22 cellular contexts compared by ENCODE assay signal in the genomic region with DNA sequence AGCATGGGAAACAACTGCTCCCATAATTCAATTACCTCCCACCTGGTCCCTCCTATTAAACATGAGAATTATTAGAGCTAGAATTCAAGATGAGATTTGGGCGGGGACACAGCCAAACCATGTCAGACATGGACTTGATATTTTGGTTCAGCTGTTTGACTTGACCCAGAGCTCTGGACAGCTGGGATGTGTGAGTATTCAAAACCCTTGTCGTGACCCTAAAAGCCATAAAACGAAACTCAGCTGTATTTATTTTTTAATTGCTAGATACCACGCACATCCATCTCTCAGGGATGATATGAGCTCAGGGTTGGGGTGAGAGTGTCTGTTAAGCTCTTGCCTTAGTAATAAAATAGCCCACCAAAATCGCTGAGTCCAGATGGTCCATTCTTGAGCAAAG.
"Had no signal": no experiment of that assay in that cellular context is flagged by ENCODE, and none has a peak within 500 bp of the region (broad histone marks: within the 10 kb centered on the region; RNA-seq: fewer than 3 reads in every experiment).

No MANE protein-coding gene starts in this region.

- H3K36me3 Mint-ChIP-seq: natural killer cell treated with Interleukin-12 subunit alpha and Interleukin-12 subunit beta and Interleukin-15 and Interleukin-18, amount 100 ng/mL, for 72 hours had no signal

- ATAC-seq: gastrocnemius medialis, left lung, upper lobe of right lung had no signal

- H3K27me3 ChIP-seq: esophagus squamous epithelium, gastrocnemius medialis, left lung, ovary, spleen, thyroid gland, upper lobe of right lung had no signal

- H3K4me1 ChIP-seq: prostate gland, thyroid gland had no signal

- DNase-seq: activated CD4-positive, alpha-beta T cell treated with anti-CD3 and anti-CD28 coated beads, Interleukin-2, amount 50 U/mL, for 4 hours; activated T-cell treated with anti-CD3 and anti-CD28 coated beads, Interleukin-2, amount 50 U/mL, for 24 hours; amniotic stem cell; cerebellar nuclear complex; esophagus squamous epithelium; gastrocnemius medialis; hippocampal formation; kidney glomerular epithelial cell; left lung; ovary; spleen; stimulated activated CD4-positive, alpha-beta T cell treated with anti-CD3 and anti-CD28 coated beads, Interleukin-4, amount 100 ng/mL, for 24 hours; stimulated activated naive CD8-positive, alpha-beta T cell treated with anti-CD3 and anti-CD28 coated beads, Interleukin-15, Interleukin-2, amounts not matched to agents 100 U/mL and 50 U/mL, for 24 hours; substantia nigra; T-helper 9 cell; thyroid gland; upper lobe of right lung had no signal

- H3K27me3 Mint-ChIP-seq: activated T-cell treated with anti-CD3 and anti-CD28 coated beads, Interleukin-2, amount 50 U/mL, for 24 hours; natural killer cell treated with Interleukin-12 subunit alpha and Interleukin-12 subunit beta and Interleukin-15 and Interleukin-18, amount 100 ng/mL, for 72 hours had no signal

- H3K4me3 ChIP-seq: coronary artery, esophagus squamous epithelium, gastrocnemius medialis, left lung, lung, ovary, prostate gland, spleen, thyroid gland, upper lobe of right lung had no signal

- H3K9me3 ChIP-seq: esophagus squamous epithelium, gastrocnemius medialis, ovary, prostate gland, spleen, thyroid gland, upper lobe of right lung had no signal

- H3K4me3 Mint-ChIP-seq: activated naive CD4-positive, alpha-beta T cell treated with anti-CD3 and anti-CD28 coated beads for 36 hours; activated T-cell treated with anti-CD3 and anti-CD28 coated beads, Interleukin-2, amount 50 U/mL, for 24 hours; natural killer cell treated with Interleukin-12 subunit alpha and Interleukin-12 subunit beta and Interleukin-15 and Interleukin-18, amount 100 ng/mL, for 72 hours had no signal

- H3K27ac ChIP-seq: coronary artery, esophagus squamous epithelium, left lung, ovary, prostate gland, thyroid gland, upper lobe of right lung had no signal

- H3K36me3 ChIP-seq: esophagus squamous epithelium, gastrocnemius medialis, left lung, ovary, prostate gland, thyroid gland had no signal

- H3K9me3 Mint-ChIP-seq: activated naive CD4-positive, alpha-beta T cell treated with anti-CD3 and anti-CD28 coated beads for 36 hours; activated T-cell treated with anti-CD3 and anti-CD28 coated beads, Interleukin-2, amount 50 U/mL, for 24 hours; natural killer cell treated with Interleukin-12 subunit alpha and Interleukin-12 subunit beta and Interleukin-15 and Interleukin-18, amount 100 ng/mL, for 72 hours had no signal
